In genomic region chr2:3520591-3520990, GRCh38 we compare ENCODE assay signal across 10 cellular contexts. TPM values are rescaled to one million over a fixed set of nuclear protein-coding genes. Genes with fewer than 3 reads are reported as not detected.
A peak's percentile ranks its signal among the peaks of the same experiment; 100 is the strongest.
DNase-seq lines count a peak whose midpoint lies in the region; FAIRE-seq and TF ChIP-seq lines count a peak whose summit lies in the region.
"Had no signal": no experiment of that assay in that cellular context is flagged by ENCODE, and none has a peak within 500 bp of the region (broad histone marks: within the 10 kb centered on the region; RNA-seq: fewer than 3 reads in every experiment).

No MANE protein-coding gene starts in this region.

- peak overlapping the region; percentile 2 for H2AK5ac ChIP-seq in neuronal stem cell (ENCODE audit: low read depth, low read length)

- no peak overlapping the region for H4K91ac ChIP-seq in neuronal stem cell (ENCODE audit: low read depth, low read length, poor library complexity)

- no CpG with 5 or more reads among the region's 6 CpGs for WGBS in neuronal stem cell (ENCODE audit: extremely low coverage in 2 of 2, insufficient read length in 2 of 2, insufficient replicate concordance in 1 of 2), 2 donors

- no peak for DNase-seq in Calu3
- DNase-seq in NB4 (ENCODE audit: low read depth): no peak
- no peak for DNase-seq in neuronal stem cell (ENCODE audit: low spot score)
- DNase-seq in RCC 7860 (ENCODE audit: low spot score): no peak
- DNase-seq in cerebellar nuclear complex (lab: John Stamatoyannopoulos, UW): no peak
- no peak for DNase-seq in stimulated activated CD4-positive, alpha-beta T cell treated with anti-CD3 and anti-CD28 coated beads, Interleukin-4, amount 100 ng/mL, for 1 hour
- DNase-seq: NCI-H187; stimulated activated CD4-positive, alpha-beta T cell treated with anti-CD3 and anti-CD28 coated beads, Interleukin-12 subunit alpha, Interleukin-12 subunit beta, amount 100 ng/mL, for 4 hours; stomach had no signal

- H3K27ac ChIP-seq in neuronal stem cell (replicated peaks; ENCODE audit: low read length): no peak overlapping the region

- H3K4me1 Mint-ChIP-seq in Calu3 (ENCODE audit: low read depth, unreplicated experiment): peaks cover 46% of the 10 kb centered on the region
- peaks cover 46% of the 10 kb centered on the region for H3K4me1 Mint-ChIP-seq in dendritic cell treated with granulocyte-macrophage colony-stimulating factor and Interleukin-4, amounts not matched to agents 40 ng/mL and 50 ng/mL, for 4 days (ENCODE audit: low read depth)

- peak overlapping the region; percentile 82 for H3K27ac Mint-ChIP-seq in Calu3 (ENCODE audit: unreplicated experiment)
- peak overlapping the region; percentile 95 for H3K27ac Mint-ChIP-seq in dendritic cell treated with granulocyte-macrophage colony-stimulating factor and Interleukin-4, amounts not matched to agents 40 ng/mL and 50 ng/mL, for 4 days

- intact Hi-C loops in Calu3 (cut with micrococcal nuclease; ENCODE audit: unreplicated experiment): no loop called here
- intact Hi-C loops in dendritic cell treated with granulocyte-macrophage colony-stimulating factor and Interleukin-4, amounts not matched to agents 40 ng/mL and 50 ng/mL, for 4 days (cut with micrococcal nuclease): loop anchor here (5.0 kb wide), 1 partner anchor 138 kb away; no protein-coding TSS in a partner anchor

- FAIRE-seq in RCC 7860 (lab: Jason Lieb, UNC): no peak

- BruUV-seq in Calu3 (replicated peaks; lab: Mats Ljungman, UMichigan): no TSS peak

- H3K9me3 Mint-ChIP-seq in Calu3 (ENCODE audit: low read depth, unreplicated experiment): no peaks in the 10 kb centered on the region
- H3K9me3 Mint-ChIP-seq in dendritic cell treated with granulocyte-macrophage colony-stimulating factor and Interleukin-4, amounts not matched to agents 40 ng/mL and 50 ng/mL, for 4 days: peaks cover 5% of the 10 kb centered on the region

- CTCF ChIA-PET in Calu3 (lab: Charles Lee): no interaction called here

- no peaks in the 10 kb centered on the region for H3K27me3 Mint-ChIP-seq in Calu3 (ENCODE audit: unreplicated experiment)
- H3K27me3 Mint-ChIP-seq in dendritic cell treated with granulocyte-macrophage colony-stimulating factor and Interleukin-4, amounts not matched to agents 40 ng/mL and 50 ng/mL, for 4 days: no peaks in the 10 kb centered on the region

- no peak overlapping the region for H3K14ac ChIP-seq in neuronal stem cell (ENCODE audit: low read length)

- H3K36me3 Mint-ChIP-seq in Calu3 (ENCODE audit: insufficient read depth, unreplicated experiment): peaks cover 23% of the 10 kb centered on the region
- peaks cover 34% of the 10 kb centered on the region for H3K36me3 Mint-ChIP-seq in dendritic cell treated with granulocyte-macrophage colony-stimulating factor and Interleukin-4, amounts not matched to agents 40 ng/mL and 50 ng/mL, for 4 days (ENCODE audit: low read depth)

- no peak overlapping the region for H3K4me2 ChIP-seq in neuronal stem cell (ENCODE audit: insufficient read depth, low read length, poor library complexity, severe bottlenecking)

- no peak overlapping the region for H3K23ac ChIP-seq in neuronal stem cell (ENCODE audit: low read depth, low read length, poor library complexity)

- H3K4ac ChIP-seq in neuronal stem cell (ENCODE audit: low read length): no peak overlapping the region

- no peaks in the 10 kb centered on the region for H3K9me3 ChIP-seq in neuronal stem cell (replicated peaks in 1 of 2; ENCODE audit: control insufficient read depth in 2 of 2, insufficient read depth in 1 of 2, low read depth in 1 of 2, low read length in 2 of 2)
- H3K9me3 ChIP-seq: stomach had no signal

- H3K79me1 ChIP-seq in neuronal stem cell (ENCODE audit: low read depth, low read length): peaks cover 2% of the 10 kb centered on the region

- peak overlapping the region; percentile 77 for H3K4me3 Mint-ChIP-seq in Calu3 (ENCODE audit: low read depth, unreplicated experiment)
- peak overlapping the region; percentile 94 for H3K4me3 Mint-ChIP-seq in dendritic cell treated with granulocyte-macrophage colony-stimulating factor and Interleukin-4, amounts not matched to agents 40 ng/mL and 50 ng/mL, for 4 days

- H2BK120ac ChIP-seq in neuronal stem cell (ENCODE audit: low read depth, low read length): no peak overlapping the region

- no peak overlapping the region for H2BK5ac ChIP-seq in neuronal stem cell (ENCODE audit: low read length)

- H3K4me3 ChIP-seq in NB4 (ENCODE audit: low read depth, low read length) (peak overlapping the region; percentile 83), neuronal stem cell (ENCODE audit: low read length in 2 of 2) (peak overlapping the region in 1 of 2 donors; percentile 78)

- H3K18ac ChIP-seq in neuronal stem cell (ENCODE audit: low read length): no peak overlapping the region

- no peak overlapping the region for H2BK12ac ChIP-seq in neuronal stem cell (ENCODE audit: low read length)

- H2BK15ac ChIP-seq in neuronal stem cell (ENCODE audit: low read length): no peak overlapping the region

- no peak overlapping the region for H4K8ac ChIP-seq in neuronal stem cell (ENCODE audit: low read depth, low read length)

- TF ChIP-seq CTCF in Calu3 (IDR thresholded peaks at IDR 0.05; ENCODE audit: unreplicated experiment): no peak
- TF ChIP-seq CTCF in NB4 (IDR thresholded peaks at IDR 0.05; ENCODE audit: low read depth, low read length): no peak

- H2AFZ ChIP-seq in neuronal stem cell (ENCODE audit: low read length): no peak overlapping the region

- H3K4me1 ChIP-seq in neuronal stem cell (ENCODE audit: control insufficient read depth in 2 of 2, insufficient read depth in 1 of 2, low read depth in 1 of 2, low read length in 2 of 2): peaks cover 0 to 3% of the 10 kb centered on the region in 2 donors

- H3K36me3 ChIP-seq in neuronal stem cell (replicated peaks in 1 of 2; ENCODE audit: control insufficient read depth in 2 of 2, insufficient read depth in 2 of 2, low read length in 2 of 2): peaks cover 0 to 9% of the 10 kb centered on the region in 2 donors

- TF ChIP-seq POLR2A in NB4 (IDR thresholded peaks at IDR 0.05; ENCODE audit: extremely low read depth, insufficient read length): no peak

- H3K9ac ChIP-seq in neuronal stem cell (ENCODE audit: low read depth, low read length, poor library complexity): no peak overlapping the region

- no peaks in the 10 kb centered on the region for H3K27me3 ChIP-seq in neuronal stem cell (ENCODE audit: control insufficient read depth in 3 of 3, insufficient read depth in 3 of 3, low read depth in 1 of 3, low read length in 3 of 3)
- H3K27me3 ChIP-seq: stomach had no signal

RNA-seq across cellular contexts. Expression of gene ADI1, which starts 1.3 kb away (rescaled TPM):
- 30.1 and 32.6 TPM in 2 replicates for total RNA-seq in Calu3 (2022)
- 23.7 TPM for polyA plus RNA-seq in neuronal stem cell (2013, experiment 1 of 2)
- 23.8 TPM for polyA plus RNA-seq in neuronal stem cell (2013, experiment 2 of 2)

RNA-seq across cellular contexts. Expression of gene RNASEH1, which starts 37.5 kb away (rescaled TPM):
- 29.8 and 30.2 TPM in 2 replicates for total RNA-seq in Calu3 (2022)
- 19.0 TPM for polyA plus RNA-seq in neuronal stem cell (2013, experiment 1 of 2)
- polyA plus RNA-seq in neuronal stem cell (2013, experiment 2 of 2): 19.4 TPM

RNA-seq across cellular contexts. Expression of gene RPS7, which starts 54.5 kb away (rescaled TPM):
- total RNA-seq in Calu3 (2022): 1,135 and 1,226 TPM in 2 replicates
- 4,775 TPM for polyA plus RNA-seq in neuronal stem cell (2013, experiment 1 of 2)
- 4,899 TPM for polyA plus RNA-seq in neuronal stem cell (2013, experiment 2 of 2)
